In the genomic region with DNA sequence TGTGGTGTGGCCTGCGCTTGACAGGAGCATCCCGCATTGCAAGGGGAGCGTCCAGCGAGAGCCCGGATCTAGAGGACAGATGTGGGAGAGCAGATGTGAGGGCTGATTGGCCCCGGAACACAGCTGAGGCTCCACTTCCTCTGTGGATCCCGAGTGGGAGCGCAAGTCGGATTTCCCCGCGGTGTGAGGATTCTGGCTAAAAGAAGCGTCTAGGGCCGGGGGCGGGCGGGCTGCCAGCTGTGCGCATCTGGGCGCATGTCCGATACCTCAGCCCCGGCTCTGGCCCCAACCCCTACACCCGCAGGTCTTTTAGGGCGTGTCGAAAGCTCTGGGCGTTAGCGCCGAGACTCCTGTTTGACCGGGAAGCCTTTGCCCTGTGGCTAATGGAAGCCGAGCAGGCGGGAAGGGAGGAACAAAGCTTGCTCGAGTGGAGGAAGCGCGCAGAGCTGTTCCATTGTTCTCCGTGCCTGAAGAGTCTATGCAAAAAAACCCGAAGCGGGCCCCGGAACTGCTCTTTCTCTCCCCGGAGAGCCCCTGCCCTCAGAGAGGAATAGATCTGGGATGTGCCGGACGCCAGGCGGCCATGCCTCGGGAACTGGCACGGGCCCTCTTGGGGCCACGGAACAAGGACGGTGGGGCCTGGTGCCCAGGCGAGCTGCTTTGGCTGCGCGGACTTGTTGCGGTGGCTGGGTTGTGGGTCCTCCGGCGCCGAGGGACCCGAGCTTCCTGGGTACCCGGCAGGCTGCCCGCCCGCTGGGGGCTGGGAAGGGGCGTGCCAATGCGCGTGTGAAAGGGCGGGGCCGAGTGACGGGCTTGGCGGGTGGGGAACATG, we compare ENCODE assay signal across 8 cellular contexts.
A peak's percentile ranks its signal among the peaks of the same experiment; 100 is the strongest.
DNase-seq lines count a peak whose midpoint lies in the region; ATAC-seq and TF ChIP-seq lines count a peak whose summit lies in the region.

No MANE protein-coding gene starts in this region.

- TF ChIP-seq CTCF in PC-3 (conservative IDR thresholded peaks at IDR 0.05; ENCODE audit: low read depth, low read length): no peak

- 9% methylated on average over 61 of the region's 61 CpGs for WGBS in urinary bladder

- no peaks in the 10 kb centered on the region for H3K79me2 ChIP-seq in PC-3 (ENCODE audit: low read length)

- intact Hi-C loops in PC-3 (cut with micrococcal nuclease): loop anchor here (2.0 kb wide), 1 partner anchor 47 kb away; no protein-coding TSS in a partner anchor

- H4K20me1 ChIP-seq in PC-3 (ENCODE audit: low read length): no peaks in the 10 kb centered on the region

- H3K9me3 ChIP-seq in PC-3 (ENCODE audit: low read length): no peaks in the 10 kb centered on the region

- no peak overlapping the region for H3K9ac ChIP-seq in PC-3 (ENCODE audit: low read length)

- H3K4me1 ChIP-seq in PC-3 (ENCODE audit: insufficient read depth, low read length): peaks cover 17% of the 10 kb centered on the region; the same call in 1 of the 2 replicates
- no peaks in the 10 kb centered on the region for H3K4me1 ChIP-seq in urinary bladder (ENCODE audit: insufficient read depth)

- H3K27ac ChIP-seq in PC-3 (ENCODE audit: low read length) (no peak overlapping the region), urinary bladder (ENCODE audit: low read depth) (peak overlapping the region; percentile 83)

- peak; percentile 27 to 37 for DNase-seq in activated T-cell treated with anti-CD3 and anti-CD28 coated beads, Interleukin-2, amount 50 U/mL, for 48 hours
- DNase-seq in activated T-cell treated with anti-CD3 and anti-CD28 coated beads, Interleukin-2, amount 50 U/mL, for 1 hour: no peak
- DNase-seq in PC-3: peak; percentile 22
- DNase-seq in middle frontal gyrus (ENCODE audit: extremely low spot score, low spot score): peak; percentile 70

- H3K4me3 ChIP-seq in PC-3 (ENCODE audit: low read length) (peak overlapping the region; percentile 71), urinary bladder (ENCODE audit: low read depth, low read length) (peak overlapping the region; percentile 52)

- ATAC-seq in PC-3 (peak; percentile 25), esophagus mucosa (peak; percentile 88), HG02938 (IDR thresholded peaks at IDR 0.05; ENCODE audit: unreplicated experiment) (no peak), GM18511 (IDR thresholded peaks at IDR 0.05; ENCODE audit: unreplicated experiment) (no peak)

- peak overlapping the region; percentile 88 for H2AFZ ChIP-seq in PC-3 (ENCODE audit: low read length)

- CTCF ChIA-PET in PC-3 (lab: Charles Lee): interaction anchor here (1.0 kb wide), 1 partner anchor 47 kb away, joined by 8 read pairs; no protein-coding TSS in a partner anchor

- H3K36me3 ChIP-seq in PC-3 (ENCODE audit: low read depth, low read length) (no peaks in the 10 kb centered on the region), urinary bladder (ENCODE audit: insufficient read depth) (no peaks in the 10 kb centered on the region)

- H3K9me2 ChIP-seq in PC-3 (replicated peaks; ENCODE audit: low read length): no peaks in the 10 kb centered on the region

- no peaks in the 10 kb centered on the region for H3K27me3 ChIP-seq in PC-3 (ENCODE audit: low read length)

- BruUV-seq in PC-3 (replicated peaks; lab: Mats Ljungman, UMichigan): no TSS peak

- peak overlapping the region; percentile 90 for H3K4me2 ChIP-seq in PC-3 (ENCODE audit: low read length)

- POLR2A ChIA-PET in PC-3 (lab: Charles Lee; ENCODE audit: unreplicated experiment): no interaction called here

- H3F3A ChIP-seq in PC-3 (ENCODE audit: low read length, unreplicated experiment): no peaks in the 10 kb centered on the region

Comparison
In these comparisons a context has a peak if more than half of its experiments do, and no peak if none do; other contexts are left out.
1. ATAC-seq: peak in PC-3 (single experiment) and esophagus mucosa (single experiment); none in HG02938 (single experiment) and GM18511 (single experiment).